In the genomic region with DNA sequence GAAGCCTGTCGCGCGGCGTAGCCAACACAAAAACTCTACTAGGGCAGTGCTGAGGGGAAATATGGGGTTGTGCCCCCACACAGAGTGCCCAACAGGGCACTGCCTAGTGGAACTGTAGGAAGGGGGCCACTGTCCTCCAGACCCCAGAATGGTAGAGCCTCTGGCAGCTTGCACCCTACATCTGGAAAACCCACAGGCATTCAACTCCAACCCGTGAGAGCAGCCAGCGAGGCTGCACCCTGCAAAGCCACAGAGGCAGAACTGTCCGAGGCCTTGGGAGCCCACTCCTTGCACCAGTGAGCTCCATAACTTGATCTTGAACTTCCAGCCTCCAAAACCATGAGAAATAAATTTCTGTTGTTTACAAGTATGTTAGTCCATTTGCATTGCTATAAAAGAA, we compare ENCODE assay signal across 14 cellular contexts. TPM values are rescaled to one million over a fixed set of nuclear protein-coding genes. Genes with fewer than 3 reads are reported as not detected.
A peak's percentile ranks its signal among the peaks of the same experiment; 100 is the strongest.
DNase-seq lines count a peak whose midpoint lies in the region; ATAC-seq and TF ChIP-seq lines count a peak whose summit lies in the region.
"Had no signal": no experiment of that assay in that cellular context is flagged by ENCODE, and none has a peak within 500 bp of the region (broad histone marks: within the 10 kb centered on the region; RNA-seq: fewer than 3 reads in every experiment).

No MANE protein-coding gene starts in this region.

- H3K9me3 ChIP-seq in psoas muscle, result no peaks in the 10 kb centered on the region
- H3K9me3 ChIP-seq: A549, mucosa of descending colon, stomach had no signal

- H3K27me3 ChIP-seq in psoas muscle (ENCODE audit: insufficient read depth in 3 of 3, low read length in 2 of 3), result no peaks in the 10 kb centered on the region
- H3K27me3 ChIP-seq: stomach had no signal

- WGBS in psoas muscle, 3 donors, result 82 to 87% (median 86%) methylated on average over 7 of the region's 7 CpGs

- H3K36me3 ChIP-seq in psoas muscle (ENCODE audit: insufficient read depth in 1 of 2, low read depth in 1 of 2), result no peaks in the 10 kb centered on the region

- ATAC-seq in T-cell (replicated peaks in 1 of 4), result no peak
- no peak for ATAC-seq in central memory CD8-positive, alpha-beta T cell (replicated peaks; ENCODE audit: extremely low read depth, poor library complexity, severe bottlenecking)
- ATAC-seq in stimulated activated naive CD8-positive, alpha-beta T cell treated with anti-CD3 and anti-CD28 coated beads, Interleukin-15, amount 100 ng/mL, for 72 hours, result no peak
- no peak for ATAC-seq in psoas muscle
- ATAC-seq: A549, HCT116 had no signal

- no peaks in the 10 kb centered on the region for H3K9me3 Mint-ChIP-seq in activated CD4-positive, alpha-beta T cell treated with anti-CD3 and anti-CD28 coated beads, Interleukin-2, amount 10 ng/mL, durations not matched to agents 24 days and 14 days
- H3K9me3 Mint-ChIP-seq in T-cell, result no peaks in the 10 kb centered on the region
- no peaks in the 10 kb centered on the region for H3K9me3 Mint-ChIP-seq in central memory CD8-positive, alpha-beta T cell
- H3K9me3 Mint-ChIP-seq in stimulated activated naive CD8-positive, alpha-beta T cell treated with anti-CD3 and anti-CD28 coated beads, Interleukin-15, amount 100 ng/mL, for 72 hours, result no peaks in the 10 kb centered on the region

- no peak overlapping the region for H3K4me3 ChIP-seq in psoas muscle
- H3K4me3 ChIP-seq: A549, mucosa of descending colon, stomach had no signal

- H3K27ac Mint-ChIP-seq in activated CD4-positive, alpha-beta T cell treated with anti-CD3 and anti-CD28 coated beads, Interleukin-2, amount 10 ng/mL, durations not matched to agents 24 days and 14 days, result peak overlapping the region; percentile 100
- peak overlapping the region; percentile 99 to 100 for H3K27ac Mint-ChIP-seq in T-cell
- peak overlapping the region; percentile 96 for H3K27ac Mint-ChIP-seq in central memory CD8-positive, alpha-beta T cell (ENCODE audit: low read depth)
- H3K27ac Mint-ChIP-seq in stimulated activated naive CD8-positive, alpha-beta T cell treated with anti-CD3 and anti-CD28 coated beads, Interleukin-15, amount 100 ng/mL, for 72 hours, result peak overlapping the region in 1 of 2 donors; percentile 60

- peaks cover 4% of the 10 kb centered on the region for H3K36me3 Mint-ChIP-seq in activated CD4-positive, alpha-beta T cell treated with anti-CD3 and anti-CD28 coated beads, Interleukin-2, amount 10 ng/mL, durations not matched to agents 24 days and 14 days (ENCODE audit: low read depth)
- peaks cover 10% of the 10 kb centered on the region for H3K36me3 Mint-ChIP-seq in T-cell
- H3K36me3 Mint-ChIP-seq in central memory CD8-positive, alpha-beta T cell (ENCODE audit: insufficient read depth), result peaks cover 3% of the 10 kb centered on the region

- H3K27me3 Mint-ChIP-seq in activated CD4-positive, alpha-beta T cell treated with anti-CD3 and anti-CD28 coated beads, Interleukin-2, amount 10 ng/mL, durations not matched to agents 24 days and 14 days, result no peaks in the 10 kb centered on the region
- no peaks in the 10 kb centered on the region for H3K27me3 Mint-ChIP-seq in T-cell
- no peaks in the 10 kb centered on the region for H3K27me3 Mint-ChIP-seq in central memory CD8-positive, alpha-beta T cell
- no peaks in the 10 kb centered on the region for H3K27me3 Mint-ChIP-seq in stimulated activated naive CD8-positive, alpha-beta T cell treated with anti-CD3 and anti-CD28 coated beads, Interleukin-15, amount 100 ng/mL, for 72 hours

- DNase-seq in activated CD4-positive, alpha-beta T cell treated with anti-CD3 and anti-CD28 coated beads, Interleukin-2, amount 10 ng/mL, durations not matched to agents 24 days and 14 days, result no peak
- DNase-seq in activated CD4-positive, alpha-beta T cell treated with anti-CD3 and anti-CD28 coated beads for 48 hours, result no peak
- DNase-seq in T-cell, result no peak
- DNase-seq in central memory CD8-positive, alpha-beta T cell (ENCODE audit: low spot score in 2 of 2), result no peak
- no peak for DNase-seq in stimulated activated naive CD8-positive, alpha-beta T cell treated with anti-CD3 and anti-CD28 coated beads, Interleukin-15, amount 100 ng/mL, for 72 hours
- no peak for DNase-seq in RKO (ENCODE audit: low spot score)
- DNase-seq in EL, result no peak
- no peak for DNase-seq in psoas muscle
- DNase-seq: left cardiac atrium, mucosa of descending colon, stomach had no signal

- no peak overlapping the region for H3K27ac ChIP-seq in psoas muscle
- H3K27ac ChIP-seq: A549, parathyroid adenoma had no signal

- peaks cover 51% of the 10 kb centered on the region for H3K4me1 Mint-ChIP-seq in activated CD4-positive, alpha-beta T cell treated with anti-CD3 and anti-CD28 coated beads, Interleukin-2, amount 10 ng/mL, durations not matched to agents 24 days and 14 days
- H3K4me1 Mint-ChIP-seq in T-cell, result peaks cover 61 to 69% (median 67%) of the 10 kb centered on the region in 3 donors
- H3K4me1 Mint-ChIP-seq in central memory CD8-positive, alpha-beta T cell, result peaks cover 49% of the 10 kb centered on the region
- peaks cover 86% of the 10 kb centered on the region for H3K4me1 Mint-ChIP-seq in stimulated activated naive CD8-positive, alpha-beta T cell treated with anti-CD3 and anti-CD28 coated beads, Interleukin-15, amount 100 ng/mL, for 72 hours

- no peak for TF ChIP-seq CTCF in psoas muscle (IDR thresholded peaks at IDR 0.05)

- CTCF ChIA-PET in T-cell (lab: Charles Lee), result interaction anchor here in 1 of 2 donors (0.8 kb wide), 1 partner anchor 96 kb away, joined by 3 read pairs; no protein-coding TSS in a partner anchor

- no peaks in the 10 kb centered on the region for H3K4me1 ChIP-seq in psoas muscle
- H3K4me1 ChIP-seq: A549, parathyroid adenoma had no signal

- peak overlapping the region; percentile 91 for H3K4me3 Mint-ChIP-seq in activated CD4-positive, alpha-beta T cell treated with anti-CD3 and anti-CD28 coated beads, Interleukin-2, amount 10 ng/mL, durations not matched to agents 24 days and 14 days
- peak overlapping the region; percentile 77 to 85 (median 85) for H3K4me3 Mint-ChIP-seq in T-cell
- H3K4me3 Mint-ChIP-seq in central memory CD8-positive, alpha-beta T cell, result peak overlapping the region; percentile 81
- peak overlapping the region; percentile 93 to 98 for H3K4me3 Mint-ChIP-seq in stimulated activated naive CD8-positive, alpha-beta T cell treated with anti-CD3 and anti-CD28 coated beads, Interleukin-15, amount 100 ng/mL, for 72 hours

- POLR2A ChIA-PET in T-cell (lab: Charles Lee), result interaction anchor here in 1 of 2 donors (0.6 to 2.9 kb wide), 2 partner anchors 27 to 109 kb away, joined by 8 to 38 read pairs; a partner anchor contains a TSS

- intact Hi-C loops in activated CD4-positive, alpha-beta T cell treated with anti-CD3 and anti-CD28 coated beads, Interleukin-2, amount 10 ng/mL, durations not matched to agents 24 days and 14 days (cut with micrococcal nuclease), result no loop called here
- intact Hi-C loops in psoas muscle (cut with DNase I), result no loop called here

RNA-seq across cellular contexts. Expression of a gene that starts 27.7 kb away (rescaled TPM):
- total RNA-seq in activated CD4-positive, alpha-beta T cell treated with anti-CD3 and anti-CD28 coated beads, Interleukin-2, amount 10 ng/mL, durations not matched to agents 24 days and 14 days, result 9.2 and 10.8 TPM in 2 replicates
- total RNA-seq in T-cell (10 to 100 TPM in 1 of 5 donors, 1 to 10 TPM in 4; 5.7 to 14.1 (median 6.0) TPM), psoas muscle (1 to 10 TPM; 2.8 to 8.0 (median 5.4) TPM)
- polyA plus RNA-seq in psoas muscle, result 1 to 10 TPM; 1.3 to 3.8 (median 1.9) TPM
